In genomic region chr19:8307400-8307964, GRCh38 we compare ENCODE assay signal across 6 cellular contexts. TPM values are rescaled to one million over a fixed set of nuclear protein-coding genes. Genes with fewer than 3 reads are reported as not detected.
DNase-seq lines count a peak whose midpoint lies in the region; ATAC-seq and TF ChIP-seq lines count a peak whose summit lies in the region.

No MANE protein-coding gene starts in this region.

- peaks cover 21% of the 10 kb centered on the region for H3K36me3 ChIP-seq in lower lobe of right lung

- peak overlapping the region; percentile 77 for H3K4me3 Mint-ChIP-seq in activated T-helper 17 cell treated with anti-CD3 and anti-CD28 coated beads, Interleukin-2, amount 50 U/mL, for 72 hours

- H3K27ac ChIP-seq in lower lobe of right lung: peak overlapping the region; percentile 70

- H3K9me3 Mint-ChIP-seq in activated T-helper 17 cell treated with anti-CD3 and anti-CD28 coated beads, Interleukin-2, amount 50 U/mL, for 72 hours: no peaks in the 10 kb centered on the region

- peaks cover 89% of the 10 kb centered on the region for H3K36me3 Mint-ChIP-seq in activated T-helper 17 cell treated with anti-CD3 and anti-CD28 coated beads, Interleukin-2, amount 50 U/mL, for 72 hours (ENCODE audit: low read depth)

- H3K4me1 ChIP-seq in lower lobe of right lung: peaks cover 46% of the 10 kb centered on the region

- H3K27ac Mint-ChIP-seq in activated T-helper 17 cell treated with anti-CD3 and anti-CD28 coated beads, Interleukin-2, amount 50 U/mL, for 72 hours: peak overlapping the region; percentile 87

- H3K4me3 ChIP-seq in lower lobe of right lung: peak overlapping the region; percentile 65

- TF ChIP-seq CTCF in lower lobe of right lung (IDR thresholded peaks at IDR 0.05): no peak

- ATAC-seq in GM21526 (IDR thresholded peaks at IDR 0.05; ENCODE audit: low FRiP score, unreplicated experiment): peak; percentile 3
- no peak for ATAC-seq in activated T-helper 17 cell treated with anti-CD3 and anti-CD28 coated beads, Interleukin-2, amount 50 U/mL, for 72 hours (replicated peaks)
- peak; percentile 2 to 22 for ATAC-seq in lower lobe of right lung
- no peak for ATAC-seq in GM21737 (IDR thresholded peaks at IDR 0.05; ENCODE audit: unreplicated experiment)
- no peak for ATAC-seq in HG02623 (IDR thresholded peaks at IDR 0.05; ENCODE audit: unreplicated experiment)

- no peak for DNase-seq in lower lobe of right lung
- DNase-seq in GM19238 (ENCODE audit: insufficient read length, low spot score): no peak

- peaks cover 6% of the 10 kb centered on the region for H3K4me1 Mint-ChIP-seq in activated T-helper 17 cell treated with anti-CD3 and anti-CD28 coated beads, Interleukin-2, amount 50 U/mL, for 72 hours

- no peaks in the 10 kb centered on the region for H3K27me3 ChIP-seq in lower lobe of right lung (ENCODE audit: low read depth)

- intact Hi-C loops in lower lobe of right lung (cut with DNase I): no loop called here

- H3K27me3 Mint-ChIP-seq in activated T-helper 17 cell treated with anti-CD3 and anti-CD28 coated beads, Interleukin-2, amount 50 U/mL, for 72 hours: no peaks in the 10 kb centered on the region

- H3K9me3 ChIP-seq in lower lobe of right lung: no peaks in the 10 kb centered on the region

RNA-seq across cellular contexts. Expression of gene CD320, which starts 0.7 kb away (rescaled TPM):
- total RNA-seq in activated T-helper 17 cell treated with anti-CD3 and anti-CD28 coated beads, Interleukin-2, amount 50 U/mL, for 72 hours: 10 to 100 TPM; 49.0 to 87.8 TPM
- 31.0 TPM for total RNA-seq in lower lobe of right lung

RNA-seq across cellular contexts. Expression of gene NDUFA7, which starts 13.7 kb away (rescaled TPM):
- 10 to 100 TPM; 42.6 to 51.3 TPM for total RNA-seq in activated T-helper 17 cell treated with anti-CD3 and anti-CD28 coated beads, Interleukin-2, amount 50 U/mL, for 72 hours
- 41.9 TPM for total RNA-seq in lower lobe of right lung

RNA-seq across cellular contexts. Expression of gene RPS28, which starts 13.8 kb away (rescaled TPM):
- total RNA-seq in activated T-helper 17 cell treated with anti-CD3 and anti-CD28 coated beads, Interleukin-2, amount 50 U/mL, for 72 hours: 1,000 to 10,000 TPM; 2,364 to 2,621 TPM
- 1,461 TPM for total RNA-seq in lower lobe of right lung

RNA-seq across cellular contexts. Expression of gene KANK3, which starts 35.6 kb away (rescaled TPM):
- 1 to 10 TPM; 1.4 to 6.3 TPM for total RNA-seq in activated T-helper 17 cell treated with anti-CD3 and anti-CD28 coated beads, Interleukin-2, amount 50 U/mL, for 72 hours
- 49.0 TPM for total RNA-seq in lower lobe of right lung

RNA-seq across cellular contexts. Expression of gene ANGPTL4, which starts 56.5 kb away (rescaled TPM):
- total RNA-seq in activated T-helper 17 cell treated with anti-CD3 and anti-CD28 coated beads, Interleukin-2, amount 50 U/mL, for 72 hours: 100 to 1,000 TPM in 1 of 2 donors, 1 to 10 TPM in 1; 4.8 to 120 TPM
- total RNA-seq in lower lobe of right lung: 11.0 TPM

Comparison
In these comparisons a context has a peak if more than half of its experiments do, and no peak if none do; other contexts are left out.
1. ATAC-seq: peak in GM21526 (single experiment) and lower lobe of right lung (2 of 2); none in activated T-helper 17 cell treated with anti-CD3 and anti-CD28 coated beads, Interleukin-2, amount 50 U/mL, for 72 hours (single experiment), GM21737 (single experiment) and HG02623 (single experiment).